In genomic region chr10:97869091-97870042, GRCh38 we compare ENCODE assay signal across 8 cellular contexts. TPM values are rescaled to one million over a fixed set of nuclear protein-coding genes. Genes with fewer than 3 reads are reported as not detected.
DNase-seq lines count a peak whose midpoint lies in the region; ATAC-seq and TF ChIP-seq lines count a peak whose summit lies in the region.

No MANE protein-coding gene starts in this region.

- no peaks in the 10 kb centered on the region for H3K9me3 ChIP-seq in BE2C

- H3K36me3 ChIP-seq in BE2C: no peaks in the 10 kb centered on the region

- peak; percentile 96 for ATAC-seq in HG03354 (IDR thresholded peaks at IDR 0.05; ENCODE audit: poor library complexity, severe bottlenecking, unreplicated experiment)

- H3K27me3 ChIP-seq in BE2C: no peaks in the 10 kb centered on the region

- peaks cover 4% of the 10 kb centered on the region; the same call in 1 of the 2 replicates for H3K4me1 ChIP-seq in BE2C

- TF ChIP-seq CTCF in BE2C (IDR thresholded peaks at IDR 0.05; ENCODE audit: low read depth, low read length): peak; percentile 91

- H3K4me3 ChIP-seq in BE2C (ENCODE audit: low read depth, low read length): no peak overlapping the region

- DNase-seq in BE2C: peak; percentile 86
- DNase-seq in GM19238 (ENCODE audit: insufficient read length, low spot score): peak; percentile 72
- peak; percentile 79 for DNase-seq in NCI-H446 treated with DMSO at 0.1 percent for 48 hours (lab: John Stamatoyannopoulos, UW)
- DNase-seq in activated CD4-positive, alpha-beta T cell treated with anti-CD3 and anti-CD28 coated beads for 24 hours (ENCODE audit: low read depth in 2 of 2): peak; percentile 66 to 76
- DNase-seq in cerebellar cortex (ENCODE audit: low spot score): peak; percentile 97
- DNase-seq in left kidney (ENCODE audit: low read depth, low spot score): peak; percentile 90
- DNase-seq in stimulated activated CD4-positive, alpha-beta T cell treated with anti-CD3 and anti-CD28 coated beads, Interleukin-4, amount 100 ng/mL, for 24 hours: peak; percentile 85

RNA-seq across cellular contexts. Expression of gene GOLGA7B, which starts 19.7 kb away (rescaled TPM):
- polyA plus RNA-seq in BE2C (2012; ENCODE audit: insufficient read depth, insufficient read length, low read depth): 1.2 TPM
